ENCODE assay signal across 14 cellular contexts in the genomic region with DNA sequence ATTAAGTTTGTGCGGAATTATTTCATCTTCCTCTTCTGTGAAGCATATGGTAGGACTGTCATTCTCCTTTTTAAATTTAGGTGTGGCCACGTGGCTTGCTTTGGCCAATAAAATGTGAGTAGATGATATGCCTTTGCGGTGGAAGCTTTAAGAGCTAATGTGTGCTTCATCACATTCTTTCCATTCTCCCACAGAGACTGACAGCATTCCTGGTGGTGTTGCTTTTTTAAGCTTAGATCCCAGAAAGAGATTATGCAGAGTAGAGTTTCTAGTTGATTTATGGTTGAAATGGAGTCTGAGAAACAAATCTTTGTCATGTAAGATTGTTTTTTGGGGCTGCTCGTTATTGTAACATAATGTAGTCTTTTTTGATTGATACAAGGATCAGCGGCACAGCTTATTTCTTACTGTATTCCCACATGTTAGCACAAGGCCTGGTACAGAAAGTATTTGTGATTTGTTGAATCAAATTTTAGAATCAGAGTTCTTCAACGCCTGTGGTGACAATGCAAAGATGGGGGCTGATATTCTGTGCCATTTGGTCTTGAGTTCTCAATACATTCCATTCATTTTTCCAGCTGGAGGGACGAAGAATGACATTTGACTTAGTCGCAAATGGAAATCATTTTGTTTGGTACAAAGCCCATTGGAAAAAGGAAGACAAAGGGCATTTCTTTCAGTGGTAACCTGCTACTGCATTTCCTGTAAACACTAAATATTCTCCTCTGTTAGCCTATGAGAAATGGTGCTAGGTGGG.
DNase-seq lines count a peak whose midpoint lies in the region; ATAC-seq, FAIRE-seq and TF ChIP-seq lines count a peak whose summit lies in the region.
"Had no signal": no experiment of that assay in that cellular context is flagged by ENCODE, and none has a peak within 500 bp of the region (broad histone marks: within the 10 kb centered on the region; RNA-seq: fewer than 3 reads in every experiment).

No MANE protein-coding gene starts in this region.

- H3K23ac ChIP-seq in IMR-90 (ENCODE audit: low read depth, low read length) (no peak overlapping the region), H1 (ENCODE audit: insufficient read length) (no peak overlapping the region)

- TF ChIP-seq POLR2A in IMR-90 (IDR thresholded peaks at IDR 0.05; ENCODE audit: low read depth, low read length) (no peak), H1 (IDR thresholded peaks at IDR 0.05; ENCODE audit: control extremely low read depth in 1 of 2, low read depth in 2 of 2, low read length in 2 of 2) (no peak)

- no peak overlapping the region for H2BK120ac ChIP-seq in IMR-90 (ENCODE audit: low read depth, low read length)
- H2BK120ac ChIP-seq in H1 (replicated peaks; ENCODE audit: low read depth, low read length): no peak overlapping the region

- H3K4me2 ChIP-seq in IMR-90 (ENCODE audit: low read depth, low read length) (no peak overlapping the region), H1 (ENCODE audit: insufficient read depth in 1 of 2, low read depth in 2 of 2, low read length in 2 of 2) (no peak overlapping the region)

- intact Hi-C loops in IMR-90 (cut with micrococcal nuclease) (no loop called here), ascending aorta (cut with DNase I) (no loop called here)

- no CpG with 5 or more reads among the region's 8 CpGs for WGBS in IMR-90 (ENCODE audit: extremely low coverage in 2 of 2, insufficient read length in 1 of 2), 2 experiments
- WGBS in H1 (ENCODE audit: extremely low coverage in 1 of 2, insufficient coverage in 1 of 2, insufficient read length in 1 of 2, insufficient replicate concordance in 2 of 2, low coverage in 1 of 2, low lambda C conversion rate in 2 of 2, missing lambda C conversion rate in 1 of 2), 2 experiments: 73% methylated on average over 8 of the region's 8 CpGs; no CpG with 5 or more reads in 1 of the 2 experiments

- dilution Hi-C loops in IMR-90 (cut with HindIII; ENCODE audit: low sequenced_read_pairs, unreplicated experiment): no loop called here

- no peak overlapping the region for H2BK5ac ChIP-seq in IMR-90 (ENCODE audit: low read depth, low read length, poor library complexity, severe bottlenecking)
- no peak overlapping the region for H2BK5ac ChIP-seq in H1 (ENCODE audit: low read depth, low read length)

- H3K9me1 ChIP-seq in IMR-90 (ENCODE audit: insufficient read depth, low read length): no peaks in the 10 kb centered on the region

- no peaks in the 10 kb centered on the region for H3K36me3 Mint-ChIP-seq in nephron (ENCODE audit: low read depth)

- H2AFZ ChIP-seq in IMR-90 (replicated peaks; ENCODE audit: low read length, poor library complexity) (no peak overlapping the region), H1 (ENCODE audit: low read length) (peak overlapping the region; percentile 54; the same call in 1 of the 2 replicates)

- H3K4ac ChIP-seq in IMR-90 (ENCODE audit: low read depth, low read length): no peak overlapping the region
- no peak overlapping the region for H3K4ac ChIP-seq in H1 (replicated peaks; ENCODE audit: insufficient read length, low read depth, low read length)

- CTCF ChIA-PET in IMR-90 (lab: Yijun Ruan, JAX): no interaction called here
- CTCF ChIA-PET in H1 (lab: Charles Lee; ENCODE audit: partially characterized antibody): interaction anchor here (0.5 to 1.4 kb wide), 4 partner anchors 44 to 184 kb away, joined by 3 read pairs; no protein-coding TSS in a partner anchor

- no peak overlapping the region for H3K56ac ChIP-seq in IMR-90 (ENCODE audit: extremely low read depth, insufficient read depth, low read length)
- H3K56ac ChIP-seq in H1 (replicated peaks; ENCODE audit: insufficient read length, low read depth, low read length): no peak overlapping the region

- peak; percentile 66 for DNase-seq in AG10803 (ENCODE audit: low read depth)
- DNase-seq in IMR-90: no peak
- DNase-seq in H1 (ENCODE audit: low read depth in 1 of 2, low spot score in 2 of 2): no peak
- DNase-seq in ascending aorta (ENCODE audit: low spot score in 2 of 2): no peak
- DNase-seq in MG63: no peak
- no peak for DNase-seq in DMS 273 (lab: John Stamatoyannopoulos, UW; ENCODE audit: unreplicated experiment)
- DNase-seq: activated naive CD8-positive, alpha-beta T cell treated with anti-CD3 and anti-CD28 coated beads, Interleukin-2, amount 50 U/mL, for 24 hours; NCI-H1092 treated with DMSO at 0.1 percent for 48 hours; NCI-H510A treated with DMSO at 0.1 percent for 48 hours; spleen; uterus had no signal

- peaks cover 44% of the 10 kb centered on the region for H3K4me1 Mint-ChIP-seq in nephron
- H3K4me1 Mint-ChIP-seq: activated naive CD8-positive, alpha-beta T cell treated with anti-CD3 and anti-CD28 coated beads, Interleukin-2, amount 50 U/mL, for 24 hours had no signal

- in situ Hi-C loops in IMR-90 (cut with MboI; ENCODE audit: low sequenced_read_pairs): no loop called here

- no peak overlapping the region for H4K8ac ChIP-seq in IMR-90 (ENCODE audit: low read depth in 2 of 2, low read length in 2 of 2)
- no peak overlapping the region for H4K8ac ChIP-seq in H1 (ENCODE audit: extremely low read depth, insufficient read depth, low read length)

- TF ChIP-seq EP300 in H1 (IDR thresholded peaks at IDR 0.05; ENCODE audit: borderline replicate concordance in 1 of 2, low read depth in 2 of 2, low read length in 2 of 2): no peak

- no peak; the same call in 1 of the 2 replicates for ATAC-seq in IMR-90 (ENCODE audit: low read depth)
- no peak for ATAC-seq in HG02970 (IDR thresholded peaks at IDR 0.05; ENCODE audit: low FRiP score, unreplicated experiment)
- ATAC-seq: activated naive CD8-positive, alpha-beta T cell treated with anti-CD3 and anti-CD28 coated beads, Interleukin-2, amount 50 U/mL, for 24 hours had no signal

- H3K9me3 ChIP-seq in IMR-90 (ENCODE audit: control insufficient read depth, insufficient read depth, low read length) (no peaks in the 10 kb centered on the region), H1 (ENCODE audit: insufficient read depth in 2 of 2, low read depth in 1 of 2, low read length in 1 of 2) (no peaks in the 10 kb centered on the region; a peak in 1 of 4 replicates), ascending aorta (no peaks in the 10 kb centered on the region), MG63 (no peaks in the 10 kb centered on the region)
- H3K9me3 ChIP-seq: uterus had no signal

- no TSS peak for BruUV-seq in IMR-90 (replicated peaks; lab: Mats Ljungman, UMichigan)

- H3K27ac ChIP-seq in IMR-90 (ENCODE audit: insufficient read depth, low read length) (no peak overlapping the region), H1 (ENCODE audit: low read depth, low read length) (no peak overlapping the region), ascending aorta (no peak overlapping the region)
- H3K27ac ChIP-seq: spleen had no signal

- TF ChIP-seq RAD21 in IMR-90 (IDR thresholded peaks at IDR 0.05; ENCODE audit: low read length) (no peak), H1 (IDR thresholded peaks at IDR 0.05 in 1 of 2, conservative IDR thresholded peaks at IDR 0.05 in 1 of 2; ENCODE audit: low read depth in 2 of 2, low read length in 2 of 2) (no peak)

- TF ChIP-seq CTCF in AG10803 (conservative IDR thresholded peaks at IDR 0.05; ENCODE audit: low read length): no peak
- TF ChIP-seq CTCF in IMR-90 (conservative IDR thresholded peaks at IDR 0.05; ENCODE audit: low read depth, low read length): no peak
- TF ChIP-seq CTCF in H1 (IDR thresholded peaks at IDR 0.05; ENCODE audit: control extremely low read depth in 1 of 3, insufficient read depth in 1 of 3, low read depth in 1 of 3, low read length in 3 of 3): no peak
- no peak for TF ChIP-seq CTCF in nephron (IDR thresholded peaks at IDR 0.05; ENCODE audit: unreplicated experiment in 3 of 3)
- no peak for TF ChIP-seq CTCF in ascending aorta (IDR thresholded peaks at IDR 0.05)

- H3K27me3 ChIP-seq in IMR-90 (ENCODE audit: control insufficient read depth, insufficient read depth, low read length) (no peaks in the 10 kb centered on the region), H1 (replicated peaks in 1 of 4; ENCODE audit: control insufficient read depth in 3 of 4, extremely low read depth in 1 of 4, insufficient read depth in 3 of 4, low read length in 3 of 4) (no peaks in the 10 kb centered on the region), ascending aorta (no peaks in the 10 kb centered on the region), MG63 (no peaks in the 10 kb centered on the region)
- H3K27me3 ChIP-seq: spleen, uterus had no signal

- H3K79me1 ChIP-seq in IMR-90 (ENCODE audit: low read depth in 1 of 2, low read length in 2 of 2) (no peaks in the 10 kb centered on the region), H1 (ENCODE audit: low read depth, low read length) (no peaks in the 10 kb centered on the region)

- H2BK20ac ChIP-seq in IMR-90 (ENCODE audit: low read depth, low read length) (no peak overlapping the region), H1 (ENCODE audit: low read length) (no peak overlapping the region)

- H3K18ac ChIP-seq in IMR-90 (ENCODE audit: low read depth, low read length) (no peak overlapping the region), H1 (ENCODE audit: extremely low read depth, low read length) (no peak overlapping the region)

- H3K27ac Mint-ChIP-seq in nephron: peak overlapping the region; percentile 97 to 99 (median 98)
- H3K27ac Mint-ChIP-seq: activated naive CD8-positive, alpha-beta T cell treated with anti-CD3 and anti-CD28 coated beads, Interleukin-2, amount 50 U/mL, for 24 hours had no signal

- H4K91ac ChIP-seq in IMR-90 (ENCODE audit: insufficient read depth, low read depth, low read length) (no peak overlapping the region), H1 (replicated peaks; ENCODE audit: insufficient read length, low read length) (no peak overlapping the region)

- no peak overlapping the region for H3K4me3 ChIP-seq in AG10803 (ENCODE audit: low read length)
- no peak overlapping the region for H3K4me3 ChIP-seq in IMR-90 (ENCODE audit: insufficient read depth, low read depth, low read length)
- H3K4me3 ChIP-seq in H1 (ENCODE audit: extremely low read depth in 1 of 4, insufficient read depth in 2 of 4, low read depth in 3 of 4, low read length in 4 of 4): no peak overlapping the region
- no peak overlapping the region for H3K4me3 ChIP-seq in ascending aorta
- H3K4me3 ChIP-seq in MG63: no peak overlapping the region
- H3K4me3 ChIP-seq: spleen, uterus had no signal

- no peak overlapping the region for H3K9ac ChIP-seq in IMR-90 (ENCODE audit: low read depth, low read length)
- no peak overlapping the region for H3K9ac ChIP-seq in H1 (replicated peaks in 1 of 4; ENCODE audit: extremely low read depth in 1 of 4, low read depth in 3 of 4, low read length in 3 of 4)

- no peak overlapping the region for H2BK12ac ChIP-seq in H1 (ENCODE audit: low read depth, low read length)

- POLR2A ChIA-PET in IMR-90 (lab: Charles Lee; ENCODE audit: unreplicated experiment): no interaction called here
- POLR2A ChIA-PET in H1 (lab: Charles Lee; ENCODE audit: partially characterized antibody): interaction anchor here (0.5 to 2.3 kb wide), 3 partner anchors 8 to 622 kb away, joined by 3 to 6 read pairs (median 4); no protein-coding TSS in a partner anchor

- H3K4me1 ChIP-seq in IMR-90 (ENCODE audit: control insufficient read depth, insufficient read depth, low read length) (no peaks in the 10 kb centered on the region), H1 (replicated peaks in 1 of 4; ENCODE audit: control insufficient read depth in 3 of 4, insufficient read depth in 4 of 4, low read length in 3 of 4) (peaks cover 0 to 11% (median 5%) of the 10 kb centered on the region in 4 experiments; a peak in 4 of 7 replicates), ascending aorta (no peaks in the 10 kb centered on the region)
- H3K4me1 ChIP-seq: spleen had no signal

- H3K36me3 ChIP-seq in IMR-90 (ENCODE audit: control insufficient read depth, insufficient read depth, low read length) (no peaks in the 10 kb centered on the region), H1 (ENCODE audit: control insufficient read depth in 2 of 4, insufficient read depth in 4 of 4, low read length in 3 of 4) (no peaks in the 10 kb centered on the region), ascending aorta (no peaks in the 10 kb centered on the region), MG63 (no peaks in the 10 kb centered on the region)
- H3K36me3 ChIP-seq: spleen, uterus had no signal

- H4K20me1 ChIP-seq in IMR-90 (ENCODE audit: insufficient read depth, low read length) (no peaks in the 10 kb centered on the region), H1 (replicated peaks in 1 of 2; ENCODE audit: control insufficient read depth in 1 of 2, insufficient read depth in 2 of 2, low read length in 2 of 2) (no peaks in the 10 kb centered on the region)

- H3K79me2 ChIP-seq in H1 (ENCODE audit: control insufficient read depth in 1 of 2, insufficient read depth in 2 of 2, low read length in 2 of 2): no peaks in the 10 kb centered on the region

- peak; percentile 68 for FAIRE-seq in H1 (lab: Jason Lieb, UNC)
- FAIRE-seq: endometrium had no signal

- no peak overlapping the region for H3K4me3 Mint-ChIP-seq in nephron
- H3K4me3 Mint-ChIP-seq: activated naive CD8-positive, alpha-beta T cell treated with anti-CD3 and anti-CD28 coated beads, Interleukin-2, amount 50 U/mL, for 24 hours had no signal

- no peaks in the 10 kb centered on the region for H3K23me2 ChIP-seq in H1 (ENCODE audit: low read depth, low read length)

- no peaks in the 10 kb centered on the region for H3K27me3 Mint-ChIP-seq in nephron (ENCODE audit: low read depth)
- H3K27me3 Mint-ChIP-seq: activated naive CD8-positive, alpha-beta T cell treated with anti-CD3 and anti-CD28 coated beads, Interleukin-2, amount 50 U/mL, for 24 hours had no signal

- peaks cover 2% of the 10 kb centered on the region for H3K9me3 Mint-ChIP-seq in nephron
- H3K9me3 Mint-ChIP-seq: activated naive CD8-positive, alpha-beta T cell treated with anti-CD3 and anti-CD28 coated beads, Interleukin-2, amount 50 U/mL, for 24 hours had no signal

- no peak overlapping the region for H2AK9ac ChIP-seq in IMR-90 (replicated peaks; ENCODE audit: low read depth, low read length, poor library complexity)

- H2BK15ac ChIP-seq in IMR-90 (ENCODE audit: low read depth, low read length): no peak overlapping the region
- H2BK15ac ChIP-seq in H1 (ENCODE audit: low read length): no peak overlapping the region

- no peak overlapping the region for H2AK5ac ChIP-seq in IMR-90 (ENCODE audit: low read depth, low read length)
- H2AK5ac ChIP-seq in H1 (ENCODE audit: low read depth, low read length): no peak overlapping the region

- no peak overlapping the region for H3K14ac ChIP-seq in IMR-90 (replicated peaks; ENCODE audit: low read depth, low read length)
- H3K14ac ChIP-seq in H1 (ENCODE audit: insufficient read length): no peak overlapping the region

- no peak overlapping the region for H4K5ac ChIP-seq in IMR-90 (ENCODE audit: low read depth, low read length)
- H4K5ac ChIP-seq in H1 (ENCODE audit: insufficient read length, low read depth, low read length): no peak overlapping the region
